In the genomic region with DNA sequence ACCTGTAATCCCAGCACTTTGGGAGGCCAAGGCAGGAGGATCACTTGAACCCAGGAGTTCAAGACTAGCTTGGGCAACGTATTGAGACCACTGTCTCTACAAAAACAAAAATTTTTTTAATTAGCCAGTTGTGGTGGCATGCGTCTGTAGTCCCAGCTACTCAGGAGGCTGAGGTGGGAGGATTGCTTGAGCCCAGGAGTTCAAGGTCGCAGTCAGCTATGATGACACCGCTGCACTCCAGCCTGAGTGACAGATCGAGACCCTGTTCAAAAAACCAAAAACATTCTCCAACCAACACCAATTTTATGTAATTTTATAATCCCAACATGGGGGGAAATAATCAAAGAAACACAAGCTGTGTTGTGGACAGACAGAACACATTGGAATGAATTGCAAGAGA, we compare ENCODE assay signal across 6 cellular contexts.
"Had no signal": no experiment of that assay in that cellular context is flagged by ENCODE, and none has a peak within 500 bp of the region (broad histone marks: within the 10 kb centered on the region; RNA-seq: fewer than 3 reads in every experiment).

No MANE protein-coding gene starts in this region.

- H3K27ac ChIP-seq: HL-60, KMS-11 had no signal

- H3K9ac ChIP-seq: KMS-11 had no signal

- DNase-seq: KBM-7, KG1 had no signal

- H3K4me3 ChIP-seq: K562 had no signal

- H3K4me2 ChIP-seq: KMS-11 had no signal

- FAIRE-seq: HTR-8/SVneo, K562 had no signal

- ATAC-seq: K562 had no signal
